ENCODE assay signal across 1 cellular context in the genomic region with DNA sequence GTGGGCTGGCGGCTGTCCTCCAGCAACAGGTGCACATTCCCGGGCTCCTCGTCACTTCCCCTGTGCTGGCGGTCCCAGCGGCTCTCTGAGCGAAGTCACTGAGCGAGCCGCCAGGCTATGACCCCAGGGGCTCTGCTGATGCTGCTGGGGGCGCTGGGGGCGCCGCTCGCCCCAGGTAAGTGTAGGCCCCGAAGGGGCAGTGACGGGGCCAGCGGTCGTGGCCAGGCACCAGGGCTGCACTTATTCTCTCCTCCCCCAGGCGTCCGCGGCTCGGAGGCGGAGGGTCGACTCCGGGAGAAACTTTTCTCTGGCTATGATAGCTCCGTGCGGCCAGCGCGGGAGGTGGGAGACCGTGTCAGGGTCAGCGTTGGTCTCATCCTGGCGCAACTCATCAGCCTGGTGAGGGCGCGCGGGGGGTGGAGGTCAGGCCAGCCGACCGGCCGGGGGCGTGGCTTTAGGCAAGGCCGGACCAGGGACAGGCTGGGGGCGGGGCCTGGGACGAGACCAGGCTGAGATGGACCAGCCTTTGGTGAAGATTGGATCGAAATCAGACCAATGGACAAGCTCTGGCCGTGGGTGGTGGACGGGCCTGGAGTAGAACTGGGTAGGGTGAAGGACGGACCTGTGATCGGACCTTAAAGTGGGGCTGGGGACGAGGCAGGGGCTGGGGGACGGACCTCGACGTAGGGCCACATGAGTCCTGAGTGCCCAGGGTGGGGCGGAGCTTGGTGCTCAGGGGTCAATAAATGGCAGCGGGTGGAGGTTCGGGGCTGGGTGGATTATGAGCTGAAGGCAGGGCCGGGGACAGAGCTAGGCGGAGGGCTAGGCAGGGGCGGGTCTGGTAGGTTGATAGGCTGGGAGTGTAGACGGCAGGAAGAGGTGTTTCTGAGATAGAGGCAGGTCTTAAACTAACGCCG.
TF ChIP-seq lines count a peak whose summit lies in the region.

A gene with protein sequence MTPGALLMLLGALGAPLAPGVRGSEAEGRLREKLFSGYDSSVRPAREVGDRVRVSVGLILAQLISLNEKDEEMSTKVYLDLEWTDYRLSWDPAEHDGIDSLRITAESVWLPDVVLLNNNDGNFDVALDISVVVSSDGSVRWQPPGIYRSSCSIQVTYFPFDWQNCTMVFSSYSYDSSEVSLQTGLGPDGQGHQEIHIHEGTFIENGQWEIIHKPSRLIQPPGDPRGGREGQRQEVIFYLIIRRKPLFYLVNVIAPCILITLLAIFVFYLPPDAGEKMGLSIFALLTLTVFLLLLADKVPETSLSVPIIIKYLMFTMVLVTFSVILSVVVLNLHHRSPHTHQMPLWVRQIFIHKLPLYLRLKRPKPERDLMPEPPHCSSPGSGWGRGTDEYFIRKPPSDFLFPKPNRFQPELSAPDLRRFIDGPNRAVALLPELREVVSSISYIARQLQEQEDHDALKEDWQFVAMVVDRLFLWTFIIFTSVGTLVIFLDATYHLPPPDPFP (plus strand): TSS at position 51 of the 917 bp plus-strand sequence. CDS start 67 bp downstream, at position 118.

TF ChIP-seq in HepG2, 621 proteins besides CTCF, POLR2A, EP300 and RAD21 (continued from another document and continues in another):
- TF ChIP-seq, protein P1, sequence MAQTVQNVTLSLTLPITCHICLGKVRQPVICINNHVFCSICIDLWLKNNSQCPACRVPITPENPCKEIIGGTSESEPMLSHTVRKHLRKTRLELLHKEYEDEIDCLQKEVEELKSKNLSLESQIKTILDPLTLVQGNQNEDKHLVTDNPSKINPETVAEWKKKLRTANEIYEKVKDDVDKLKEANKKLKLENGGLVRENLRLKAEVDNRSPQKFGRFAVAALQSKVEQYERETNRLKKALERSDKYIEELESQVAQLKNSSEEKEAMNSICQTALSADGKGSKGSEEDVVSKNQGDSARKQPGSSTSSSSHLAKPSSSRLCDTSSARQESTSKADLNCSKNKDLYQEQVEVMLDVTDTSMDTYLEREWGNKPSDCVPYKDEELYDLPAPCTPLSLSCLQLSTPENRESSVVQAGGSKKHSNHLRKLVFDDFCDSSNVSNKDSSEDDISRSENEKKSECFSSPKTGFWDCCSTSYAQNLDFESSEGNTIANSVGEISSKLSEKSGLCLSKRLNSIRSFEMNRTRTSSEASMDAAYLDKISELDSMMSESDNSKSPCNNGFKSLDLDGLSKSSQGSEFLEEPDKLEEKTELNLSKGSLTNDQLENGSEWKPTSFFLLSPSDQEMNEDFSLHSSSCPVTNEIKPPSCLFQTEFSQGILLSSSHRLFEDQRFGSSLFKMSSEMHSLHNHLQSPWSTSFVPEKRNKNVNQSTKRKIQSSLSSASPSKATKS (CRISPR knock-in tag; IDR thresholded peaks at IDR 0.05): no peak
- no peak for TF ChIP-seq PAWR (CRISPR knock-in tag; IDR thresholded peaks at IDR 0.05; ENCODE audit: borderline replicate concordance)
- no peak for TF ChIP-seq HES4 (CRISPR knock-in tag; IDR thresholded peaks at IDR 0.05; ENCODE audit: borderline replicate concordance)
- TF ChIP-seq HIVEP1 (CRISPR knock-in tag; IDR thresholded peaks at IDR 0.05): peak; percentile 68; the same call in 1 of the 2 replicates
- TF ChIP-seq ZNF652 (CRISPR knock-in tag; IDR thresholded peaks at IDR 0.05; ENCODE audit: borderline replicate concordance, low read depth): no peak
- no peak for TF ChIP-seq ZNF660 (CRISPR knock-in tag; IDR thresholded peaks at IDR 0.05; ENCODE audit: borderline replicate concordance, low read depth)
- TF ChIP-seq REL (CRISPR knock-in tag; conservative IDR thresholded peaks at IDR 0.05): peak; percentile 75; the same call in 1 of the 2 replicates
- no peak for TF ChIP-seq ZNF737 (CRISPR knock-in tag; IDR thresholded peaks at IDR 0.05; ENCODE audit: borderline replicate concordance)
- no peak for TF ChIP-seq FLYWCH1 (CRISPR knock-in tag; IDR thresholded peaks at IDR 0.05)
- TF ChIP-seq, protein P2, sequence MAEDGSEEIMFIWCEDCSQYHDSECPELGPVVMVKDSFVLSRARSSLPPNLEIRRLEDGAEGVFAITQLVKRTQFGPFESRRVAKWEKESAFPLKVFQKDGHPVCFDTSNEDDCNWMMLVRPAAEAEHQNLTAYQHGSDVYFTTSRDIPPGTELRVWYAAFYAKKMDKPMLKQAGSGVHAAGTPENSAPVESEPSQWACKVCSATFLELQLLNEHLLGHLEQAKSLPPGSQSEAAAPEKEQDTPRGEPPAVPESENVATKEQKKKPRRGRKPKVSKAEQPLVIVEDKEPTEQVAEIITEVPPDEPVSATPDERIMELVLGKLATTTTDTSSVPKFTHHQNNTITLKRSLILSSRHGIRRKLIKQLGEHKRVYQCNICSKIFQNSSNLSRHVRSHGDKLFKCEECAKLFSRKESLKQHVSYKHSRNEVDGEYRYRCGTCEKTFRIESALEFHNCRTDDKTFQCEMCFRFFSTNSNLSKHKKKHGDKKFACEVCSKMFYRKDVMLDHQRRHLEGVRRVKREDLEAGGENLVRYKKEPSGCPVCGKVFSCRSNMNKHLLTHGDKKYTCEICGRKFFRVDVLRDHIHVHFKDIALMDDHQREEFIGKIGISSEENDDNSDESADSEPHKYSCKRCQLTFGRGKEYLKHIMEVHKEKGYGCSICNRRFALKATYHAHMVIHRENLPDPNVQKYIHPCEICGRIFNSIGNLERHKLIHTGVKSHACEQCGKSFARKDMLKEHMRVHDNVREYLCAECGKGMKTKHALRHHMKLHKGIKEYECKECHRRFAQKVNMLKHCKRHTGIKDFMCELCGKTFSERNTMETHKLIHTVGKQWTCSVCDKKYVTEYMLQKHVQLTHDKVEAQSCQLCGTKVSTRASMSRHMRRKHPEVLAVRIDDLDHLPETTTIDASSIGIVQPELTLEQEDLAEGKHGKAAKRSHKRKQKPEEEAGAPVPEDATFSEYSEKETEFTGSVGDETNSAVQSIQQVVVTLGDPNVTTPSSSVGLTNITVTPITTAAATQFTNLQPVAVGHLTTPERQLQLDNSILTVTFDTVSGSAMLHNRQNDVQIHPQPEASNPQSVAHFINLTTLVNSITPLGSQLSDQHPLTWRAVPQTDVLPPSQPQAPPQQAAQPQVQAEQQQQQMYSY (CRISPR knock-in tag; IDR thresholded peaks at IDR 0.05): no peak
- peak; percentile 62 for TF ChIP-seq POLR2AphosphoS5 (IDR thresholded peaks at IDR 0.05; ENCODE audit: low read depth, low read length)
- TF ChIP-seq ATAD3A (CRISPR knock-in tag; IDR thresholded peaks at IDR 0.05): no peak
- TF ChIP-seq RFX5 (IDR thresholded peaks at IDR 0.05; ENCODE audit: low read depth, low read length): no peak
- no peak for TF ChIP-seq SMAD3 (CRISPR knock-in tag; IDR thresholded peaks at IDR 0.05)
- TF ChIP-seq NR3C1 (CRISPR knock-in tag; IDR thresholded peaks at IDR 0.05): no peak
- 0 out of 2 replicates have a peak, but pooled peaks have one; percentile 26 for TF ChIP-seq ETV6 (CRISPR knock-in tag; conservative IDR thresholded peaks at IDR 0.05)
- TF ChIP-seq, protein P3, sequence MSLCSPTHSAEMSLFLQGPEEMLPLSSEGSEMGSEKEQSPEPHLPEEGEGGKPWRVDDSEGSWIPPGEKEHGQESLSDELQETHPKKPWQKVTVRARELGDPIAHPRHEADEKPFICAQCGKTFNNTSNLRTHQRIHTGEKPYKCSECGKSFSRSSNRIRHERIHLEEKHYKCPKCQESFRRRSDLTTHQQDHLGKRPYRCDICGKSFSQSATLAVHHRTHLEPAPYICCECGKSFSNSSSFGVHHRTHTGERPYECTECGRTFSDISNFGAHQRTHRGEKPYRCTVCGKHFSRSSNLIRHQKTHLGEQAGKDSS (CRISPR knock-in tag; IDR thresholded peaks at IDR 0.05; ENCODE audit: borderline replicate concordance, low read depth): peak; percentile 52; the same call in 1 of the 2 replicates
- TF ChIP-seq, protein P4, sequence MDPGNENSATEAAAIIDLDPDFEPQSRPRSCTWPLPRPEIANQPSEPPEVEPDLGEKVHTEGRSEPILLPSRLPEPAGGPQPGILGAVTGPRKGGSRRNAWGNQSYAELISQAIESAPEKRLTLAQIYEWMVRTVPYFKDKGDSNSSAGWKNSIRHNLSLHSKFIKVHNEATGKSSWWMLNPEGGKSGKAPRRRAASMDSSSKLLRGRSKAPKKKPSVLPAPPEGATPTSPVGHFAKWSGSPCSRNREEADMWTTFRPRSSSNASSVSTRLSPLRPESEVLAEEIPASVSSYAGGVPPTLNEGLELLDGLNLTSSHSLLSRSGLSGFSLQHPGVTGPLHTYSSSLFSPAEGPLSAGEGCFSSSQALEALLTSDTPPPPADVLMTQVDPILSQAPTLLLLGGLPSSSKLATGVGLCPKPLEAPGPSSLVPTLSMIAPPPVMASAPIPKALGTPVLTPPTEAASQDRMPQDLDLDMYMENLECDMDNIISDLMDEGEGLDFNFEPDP (CRISPR knock-in tag; conservative IDR thresholded peaks at IDR 0.05): no peak
- TF ChIP-seq, protein P5, sequence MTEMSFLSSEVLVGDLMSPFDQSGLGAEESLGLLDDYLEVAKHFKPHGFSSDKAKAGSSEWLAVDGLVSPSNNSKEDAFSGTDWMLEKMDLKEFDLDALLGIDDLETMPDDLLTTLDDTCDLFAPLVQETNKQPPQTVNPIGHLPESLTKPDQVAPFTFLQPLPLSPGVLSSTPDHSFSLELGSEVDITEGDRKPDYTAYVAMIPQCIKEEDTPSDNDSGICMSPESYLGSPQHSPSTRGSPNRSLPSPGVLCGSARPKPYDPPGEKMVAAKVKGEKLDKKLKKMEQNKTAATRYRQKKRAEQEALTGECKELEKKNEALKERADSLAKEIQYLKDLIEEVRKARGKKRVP (CRISPR knock-in tag; IDR thresholded peaks at IDR 0.05): peak in 1 of 2 experiments; percentile 24; a peak in 1 of 4 replicates
- TF ChIP-seq, protein P6, sequence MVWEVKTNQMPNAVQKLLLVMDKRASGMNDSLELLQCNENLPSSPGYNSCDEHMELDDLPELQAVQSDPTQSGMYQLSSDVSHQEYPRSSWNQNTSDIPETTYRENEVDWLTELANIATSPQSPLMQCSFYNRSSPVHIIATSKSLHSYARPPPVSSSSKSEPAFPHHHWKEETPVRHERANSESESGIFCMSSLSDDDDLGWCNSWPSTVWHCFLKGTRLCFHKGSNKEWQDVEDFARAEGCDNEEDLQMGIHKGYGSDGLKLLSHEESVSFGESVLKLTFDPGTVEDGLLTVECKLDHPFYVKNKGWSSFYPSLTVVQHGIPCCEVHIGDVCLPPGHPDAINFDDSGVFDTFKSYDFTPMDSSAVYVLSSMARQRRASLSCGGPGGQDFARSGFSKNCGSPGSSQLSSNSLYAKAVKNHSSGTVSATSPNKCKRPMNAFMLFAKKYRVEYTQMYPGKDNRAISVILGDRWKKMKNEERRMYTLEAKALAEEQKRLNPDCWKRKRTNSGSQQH (CRISPR knock-in tag; IDR thresholded peaks at IDR 0.05; ENCODE audit: low read depth): peak; percentile 22; the same call in 1 of the 2 replicates
- TF ChIP-seq TEAD3 (CRISPR knock-in tag; optimal IDR thresholded peaks at IDR 0.05; ENCODE audit: borderline replicate concordance): peak; percentile 31
- no peak for TF ChIP-seq RFXAP (CRISPR knock-in tag; IDR thresholded peaks at IDR 0.05; ENCODE audit: borderline replicate concordance)
- peak; percentile 75 for TF ChIP-seq ESRRA (CRISPR knock-in tag; IDR thresholded peaks at IDR 0.05; ENCODE audit: low read depth)
- TF ChIP-seq ZNF124 (CRISPR knock-in tag; IDR thresholded peaks at IDR 0.05): 0 out of 2 replicates have a peak, but pooled peaks have one; percentile 64
- TF ChIP-seq SAFB2 (CRISPR knock-in tag; IDR thresholded peaks at IDR 0.05; ENCODE audit: borderline replicate concordance, low read depth): no peak
- TF ChIP-seq, protein P7, sequence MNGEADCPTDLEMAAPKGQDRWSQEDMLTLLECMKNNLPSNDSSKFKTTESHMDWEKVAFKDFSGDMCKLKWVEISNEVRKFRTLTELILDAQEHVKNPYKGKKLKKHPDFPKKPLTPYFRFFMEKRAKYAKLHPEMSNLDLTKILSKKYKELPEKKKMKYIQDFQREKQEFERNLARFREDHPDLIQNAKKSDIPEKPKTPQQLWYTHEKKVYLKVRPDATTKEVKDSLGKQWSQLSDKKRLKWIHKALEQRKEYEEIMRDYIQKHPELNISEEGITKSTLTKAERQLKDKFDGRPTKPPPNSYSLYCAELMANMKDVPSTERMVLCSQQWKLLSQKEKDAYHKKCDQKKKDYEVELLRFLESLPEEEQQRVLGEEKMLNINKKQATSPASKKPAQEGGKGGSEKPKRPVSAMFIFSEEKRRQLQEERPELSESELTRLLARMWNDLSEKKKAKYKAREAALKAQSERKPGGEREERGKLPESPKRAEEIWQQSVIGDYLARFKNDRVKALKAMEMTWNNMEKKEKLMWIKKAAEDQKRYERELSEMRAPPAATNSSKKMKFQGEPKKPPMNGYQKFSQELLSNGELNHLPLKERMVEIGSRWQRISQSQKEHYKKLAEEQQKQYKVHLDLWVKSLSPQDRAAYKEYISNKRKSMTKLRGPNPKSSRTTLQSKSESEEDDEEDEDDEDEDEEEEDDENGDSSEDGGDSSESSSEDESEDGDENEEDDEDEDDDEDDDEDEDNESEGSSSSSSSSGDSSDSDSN (CRISPR knock-in tag; IDR thresholded peaks at IDR 0.05): peak; percentile 60; the same call in 1 of the 2 replicates
- TF ChIP-seq RBAK (CRISPR knock-in tag; IDR thresholded peaks at IDR 0.05): no peak
- TF ChIP-seq ZNF264 (CRISPR knock-in tag; IDR thresholded peaks at IDR 0.05): 0 out of 2 replicates have a peak, but pooled peaks have one; percentile 33
- TF ChIP-seq SIX1 (CRISPR knock-in tag; IDR thresholded peaks at IDR 0.05; ENCODE audit: borderline replicate concordance): no peak
- peak; percentile 94 for TF ChIP-seq ZNF777 (CRISPR knock-in tag; IDR thresholded peaks at IDR 0.05)
